In genomic region chr4:182201871-182202270, GRCh38 we compare ENCODE assay signal across 1 cellular context.
TF ChIP-seq lines count a peak whose summit lies in the region.

No MANE protein-coding gene starts in this region.

TF ChIP-seq in IMR-90, 13 proteins besides CTCF, POLR2A, EP300 and RAD21:
- no peak for TF ChIP-seq CEBPB (IDR thresholded peaks at IDR 0.05; ENCODE audit: low read depth, low read length)
- TF ChIP-seq RFX5 (IDR thresholded peaks at IDR 0.05; ENCODE audit: low read depth, low read length), result no peak
- TF ChIP-seq FOS (IDR thresholded peaks at IDR 0.05; ENCODE audit: low read depth, low read length), result no peak
- TF ChIP-seq RCOR1 (IDR thresholded peaks at IDR 0.05; ENCODE audit: insufficient replicate concordance, low read length), result no peak
- TF ChIP-seq SMC3 (IDR thresholded peaks at IDR 0.05; ENCODE audit: low read depth, low read length), result no peak
- TF ChIP-seq BHLHE40 (IDR thresholded peaks at IDR 0.05; ENCODE audit: low read depth, low read length), result no peak
- no peak for TF ChIP-seq USF2 (IDR thresholded peaks at IDR 0.05; ENCODE audit: low read depth, low read length)
- TF ChIP-seq ELK1 (IDR thresholded peaks at IDR 0.05; ENCODE audit: borderline replicate concordance, low read depth, low read length), result no peak
- TF ChIP-seq CHD1 (IDR thresholded peaks at IDR 0.05; ENCODE audit: low read depth, low read length), result no peak
- no peak for TF ChIP-seq MAZ (IDR thresholded peaks at IDR 0.05; ENCODE audit: borderline replicate concordance, low read depth, low read length)
- TF ChIP-seq NFE2L2 (IDR thresholded peaks at IDR 0.05; ENCODE audit: low read depth, low read length), result no peak
- no peak for TF ChIP-seq MXI1 (IDR thresholded peaks at IDR 0.05; ENCODE audit: borderline replicate concordance, low read depth, low read length)
- no peak for TF ChIP-seq MAFK (IDR thresholded peaks at IDR 0.05; ENCODE audit: low read depth, low read length)
